In genomic region chr12:12202105-12202504, GRCh38 we compare ENCODE assay signal across 13 cellular contexts.
A peak's percentile ranks its signal among the peaks of the same experiment; 100 is the strongest.
DNase-seq lines count a peak whose midpoint lies in the region; ATAC-seq and TF ChIP-seq lines count a peak whose summit lies in the region.
"Had no signal": no experiment of that assay in that cellular context is flagged by ENCODE, and none has a peak within 500 bp of the region (broad histone marks: within the 10 kb centered on the region; RNA-seq: fewer than 3 reads in every experiment).

No MANE protein-coding gene starts in this region.

- peaks cover 2% of the 10 kb centered on the region for H3K27me3 Mint-ChIP-seq in GM23338 (ENCODE audit: insufficient read depth, low read depth, poor library complexity)
- H3K27me3 Mint-ChIP-seq: CD4-positive, alpha-beta T cell had no signal

- peaks cover 52% of the 10 kb centered on the region for H3K36me3 Mint-ChIP-seq in GM23338 (ENCODE audit: low read depth)

- no peak for TF ChIP-seq CTCF in cardiac muscle cell (IDR thresholded peaks at IDR 0.05; ENCODE audit: low read depth, low read length)
- no peak for TF ChIP-seq CTCF in psoas muscle (IDR thresholded peaks at IDR 0.05)
- TF ChIP-seq CTCF in GM23338 (conservative IDR thresholded peaks at IDR 0.05; ENCODE audit: low read depth in 2 of 2) = no peak

- no peak for DNase-seq in cardiac muscle cell (ENCODE audit: low read depth in 1 of 2, low spot score in 1 of 2)
- DNase-seq in left cardiac atrium = no peak
- DNase-seq in left ventricle myocardium superior = no peak
- no peak for DNase-seq in psoas muscle
- DNase-seq in stimulated activated CD4-positive, alpha-beta T cell treated with anti-CD3 and anti-CD28 coated beads, Interleukin-4, amount 100 ng/mL, for 4 hours = no peak
- DNase-seq in MG63 = no peak
- no peak for DNase-seq in GM23338 (ENCODE audit: low spot score)
- DNase-seq: C1 segment of cervical spinal cord; CD4-positive, alpha-beta T cell; DMS79; H7 had no signal

- H3K4me1 ChIP-seq in cardiac muscle cell (ENCODE audit: low read depth) (peaks cover 16% of the 10 kb centered on the region), psoas muscle (peaks cover 22% of the 10 kb centered on the region), GM23338 (ENCODE audit: insufficient read depth) (no peaks in the 10 kb centered on the region)

- H3K27me3 ChIP-seq in cardiac muscle cell (no peaks in the 10 kb centered on the region), psoas muscle (ENCODE audit: insufficient read depth in 3 of 3, low read length in 2 of 3) (no peaks in the 10 kb centered on the region), MG63 (no peaks in the 10 kb centered on the region), GM23338 (ENCODE audit: insufficient read depth) (no peaks in the 10 kb centered on the region)

- no peak overlapping the region for H3K4me3 Mint-ChIP-seq in GM23338
- H3K4me3 Mint-ChIP-seq: B cell; CD4-positive, alpha-beta T cell had no signal

- H4K20me1 ChIP-seq in GM23338 (replicated peaks; ENCODE audit: insufficient read depth) = no peaks in the 10 kb centered on the region

- peaks cover 5% of the 10 kb centered on the region; the same call in 1 of the 3 replicates for H3K9me3 Mint-ChIP-seq in GM23338

- H3K4me3 ChIP-seq in cardiac muscle cell (no peak overlapping the region), psoas muscle (no peak overlapping the region), MG63 (no peak overlapping the region), GM23338 (no peak overlapping the region)
- H3K4me3 ChIP-seq: GM12878 had no signal

- intact Hi-C loops in left cardiac atrium (cut with DNase I) (loop anchor here in 1 of 2 donors (10.0 kb wide), 1 partner anchor 63 kb away; the partner anchor contains the start of gene LRP6), left ventricle myocardium superior (cut with micrococcal nuclease) (no loop called here), psoas muscle (cut with DNase I) (loop anchor here in 1 of 2 donors (10.0 kb wide), 1 partner anchor 63 kb away; the partner anchor contains the start of gene LRP6)

- 55 to 78% (median 57%) methylated on average over 9 of the region's 9 CpGs for WGBS in psoas muscle, 3 donors

- H3K4me1 Mint-ChIP-seq in GM23338 = peaks cover 3% of the 10 kb centered on the region; the same call in 2 of the 3 replicates
- H3K4me1 Mint-ChIP-seq: B cell had no signal

- H2AFZ ChIP-seq in GM23338 = no peak overlapping the region

- no peak overlapping the region for H3K27ac Mint-ChIP-seq in GM23338
- H3K27ac Mint-ChIP-seq: B cell; CD4-positive, alpha-beta T cell had no signal

- peaks cover 80% of the 10 kb centered on the region for H3K79me2 ChIP-seq in GM23338 (replicated peaks; ENCODE audit: insufficient read depth)

- H3K9me2 ChIP-seq in GM23338 (ENCODE audit: insufficient read depth) = no peaks in the 10 kb centered on the region

- ATAC-seq in left cardiac atrium = no peak
- peak; percentile 36 for ATAC-seq in left ventricle myocardium superior
- peak; percentile 71 to 83 (median 76) for ATAC-seq in psoas muscle
- no peak for ATAC-seq in GM23338

- H3K36me3 ChIP-seq in cardiac muscle cell = no peaks in the 10 kb centered on the region
- no peaks in the 10 kb centered on the region for H3K36me3 ChIP-seq in psoas muscle (ENCODE audit: insufficient read depth in 1 of 2, low read depth in 1 of 2)
- peaks cover 14% of the 10 kb centered on the region for H3K36me3 ChIP-seq in MG63
- no peaks in the 10 kb centered on the region; the same call in 1 of the 2 replicates for H3K36me3 ChIP-seq in GM23338 (ENCODE audit: insufficient read depth)

- H3K9me3 ChIP-seq in cardiac muscle cell (ENCODE audit: low read depth) (no peaks in the 10 kb centered on the region), psoas muscle (peaks cover 8% of the 10 kb centered on the region), MG63 (no peaks in the 10 kb centered on the region)

- no peak overlapping the region for H3K4me2 ChIP-seq in GM23338

- peak overlapping the region; percentile 76 for H3K27ac ChIP-seq in cardiac muscle cell
- H3K27ac ChIP-seq in psoas muscle = peak overlapping the region; percentile 67
- H3K27ac ChIP-seq in GM23338 (ENCODE audit: low read depth) = no peak overlapping the region

- H3F3A ChIP-seq in GM23338 (replicated peaks; ENCODE audit: low read depth) = no peaks in the 10 kb centered on the region

TF ChIP-seq in GM23338, 12 proteins besides CTCF, POLR2A, EP300 and RAD21 (continues in another document):
- TF ChIP-seq CREB1 (CRISPR knock-in tag; IDR thresholded peaks at IDR 0.05; ENCODE audit: low read depth) = no peak
- TF ChIP-seq POLR2AphosphoS5 (IDR thresholded peaks at IDR 0.05; ENCODE audit: low read depth) = no peak
- TF ChIP-seq EZH2phosphoT487 (IDR thresholded peaks at IDR 0.05; ENCODE audit: unreplicated experiment) = no peak
- TF ChIP-seq, protein P1, sequence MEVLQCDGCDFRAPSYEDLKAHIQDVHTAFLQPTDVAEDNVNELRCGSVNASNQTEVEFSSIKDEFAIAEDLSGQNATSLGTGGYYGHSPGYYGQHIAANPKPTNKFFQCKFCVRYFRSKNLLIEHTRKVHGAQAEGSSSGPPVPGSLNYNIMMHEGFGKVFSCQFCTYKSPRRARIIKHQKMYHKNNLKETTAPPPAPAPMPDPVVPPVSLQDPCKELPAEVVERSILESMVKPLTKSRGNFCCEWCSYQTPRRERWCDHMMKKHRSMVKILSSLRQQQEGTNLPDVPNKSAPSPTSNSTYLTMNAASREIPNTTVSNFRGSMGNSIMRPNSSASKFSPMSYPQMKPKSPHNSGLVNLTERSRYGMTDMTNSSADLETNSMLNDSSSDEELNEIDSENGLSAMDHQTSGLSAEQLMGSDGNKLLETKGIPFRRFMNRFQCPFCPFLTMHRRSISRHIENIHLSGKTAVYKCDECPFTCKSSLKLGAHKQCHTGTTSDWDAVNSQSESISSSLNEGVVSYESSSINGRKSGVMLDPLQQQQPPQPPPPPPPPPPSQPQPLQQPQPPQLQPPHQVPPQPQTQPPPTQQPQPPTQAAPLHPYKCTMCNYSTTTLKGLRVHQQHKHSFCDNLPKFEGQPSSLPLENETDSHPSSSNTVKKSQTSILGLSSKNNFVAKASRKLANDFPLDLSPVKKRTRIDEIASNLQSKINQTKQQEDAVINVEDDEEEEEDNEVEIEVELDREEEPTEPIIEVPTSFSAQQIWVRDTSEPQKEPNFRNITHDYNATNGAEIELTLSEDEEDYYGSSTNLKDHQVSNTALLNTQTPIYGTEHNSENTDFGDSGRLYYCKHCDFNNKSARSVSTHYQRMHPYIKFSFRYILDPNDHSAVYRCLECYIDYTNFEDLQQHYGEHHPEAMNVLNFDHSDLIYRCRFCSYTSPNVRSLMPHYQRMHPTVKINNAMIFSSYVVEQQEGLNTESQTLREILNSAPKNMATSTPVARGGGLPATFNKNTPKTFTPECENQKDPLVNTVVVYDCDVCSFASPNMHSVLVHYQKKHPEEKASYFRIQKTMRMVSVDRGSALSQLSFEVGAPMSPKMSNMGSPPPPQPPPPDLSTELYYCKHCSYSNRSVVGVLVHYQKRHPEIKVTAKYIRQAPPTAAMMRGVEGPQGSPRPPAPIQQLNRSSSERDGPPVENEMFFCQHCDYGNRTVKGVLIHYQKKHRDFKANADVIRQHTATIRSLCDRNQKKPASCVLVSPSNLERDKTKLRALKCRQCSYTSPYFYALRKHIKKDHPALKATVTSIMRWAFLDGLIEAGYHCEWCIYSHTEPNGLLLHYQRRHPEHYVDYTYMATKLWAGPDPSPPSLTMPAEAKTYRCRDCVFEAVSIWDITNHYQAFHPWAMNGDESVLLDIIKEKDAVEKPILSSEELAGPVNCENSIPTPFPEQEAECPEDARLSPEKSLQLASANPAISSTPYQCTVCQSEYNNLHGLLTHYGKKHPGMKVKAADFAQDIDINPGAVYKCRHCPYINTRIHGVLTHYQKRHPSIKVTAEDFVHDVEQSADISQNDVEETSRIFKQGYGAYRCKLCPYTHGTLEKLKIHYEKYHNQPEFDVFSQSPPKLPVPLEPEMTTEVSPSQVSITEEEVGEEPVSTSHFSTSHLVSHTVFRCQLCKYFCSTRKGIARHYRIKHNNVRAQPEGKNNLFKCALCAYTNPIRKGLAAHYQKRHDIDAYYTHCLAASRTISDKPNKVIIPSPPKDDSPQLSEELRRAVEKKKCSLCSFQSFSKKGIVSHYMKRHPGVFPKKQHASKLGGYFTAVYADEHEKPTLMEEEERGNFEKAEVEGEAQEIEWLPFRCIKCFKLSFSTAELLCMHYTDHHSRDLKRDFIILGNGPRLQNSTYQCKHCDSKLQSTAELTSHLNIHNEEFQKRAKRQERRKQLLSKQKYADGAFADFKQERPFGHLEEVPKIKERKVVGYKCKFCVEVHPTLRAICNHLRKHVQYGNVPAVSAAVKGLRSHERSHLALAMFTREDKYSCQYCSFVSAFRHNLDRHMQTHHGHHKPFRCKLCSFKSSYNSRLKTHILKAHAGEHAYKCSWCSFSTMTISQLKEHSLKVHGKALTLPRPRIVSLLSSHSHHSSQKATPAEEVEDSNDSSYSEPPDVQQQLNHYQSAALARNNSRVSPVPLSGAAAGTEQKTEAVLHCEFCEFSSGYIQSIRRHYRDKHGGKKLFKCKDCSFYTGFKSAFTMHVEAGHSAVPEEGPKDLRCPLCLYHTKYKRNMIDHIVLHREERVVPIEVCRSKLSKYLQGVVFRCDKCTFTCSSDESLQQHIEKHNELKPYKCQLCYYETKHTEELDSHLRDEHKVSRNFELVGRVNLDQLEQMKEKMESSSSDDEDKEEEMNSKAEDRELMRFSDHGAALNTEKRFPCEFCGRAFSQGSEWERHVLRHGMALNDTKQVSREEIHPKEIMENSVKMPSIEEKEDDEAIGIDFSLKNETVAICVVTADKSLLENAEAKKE (CRISPR knock-in tag; IDR thresholded peaks at IDR 0.05) = no peak
- no peak for TF ChIP-seq ZNF114 (CRISPR knock-in tag; IDR thresholded peaks at IDR 0.05)
- no peak for TF ChIP-seq NANOG (IDR thresholded peaks at IDR 0.05; ENCODE audit: borderline replicate concordance)
- no peak for TF ChIP-seq ZNF331 (CRISPR knock-in tag; IDR thresholded peaks at IDR 0.05; ENCODE audit: low read depth)
- TF ChIP-seq EZH2 (IDR thresholded peaks at IDR 0.05; ENCODE audit: low read depth, unreplicated experiment) = no peak
- no peak for TF ChIP-seq ETS1 (IDR thresholded peaks at IDR 0.05)

Comparison
In these comparisons a context has a peak if more than half of its experiments do, and no peak if none do; other contexts are left out.
1. ATAC-seq: peak in left ventricle myocardium superior (single experiment) and psoas muscle (4 of 4); none in left cardiac atrium (0 of 2) and GM23338 (single experiment).